26 cellular contexts compared by ENCODE assay signal in genomic region chr22:32024791-32025190, GRCh38. TPM values are rescaled to one million over a fixed set of nuclear protein-coding genes. Genes with fewer than 3 reads are reported as not detected.
A peak's percentile ranks its signal among the peaks of the same experiment; 100 is the strongest.
DNase-seq lines count a peak whose midpoint lies in the region; ATAC-seq, FAIRE-seq and TF ChIP-seq lines count a peak whose summit lies in the region.
"Had no signal": no experiment of that assay in that cellular context is flagged by ENCODE, and none has a peak within 500 bp of the region (broad histone marks: within the 10 kb centered on the region; RNA-seq: fewer than 3 reads in every experiment).

No MANE protein-coding gene starts in this region.

- no peaks in the 10 kb centered on the region for H3K4me1 ChIP-seq in astrocyte (ENCODE audit: insufficient read depth, low read length)
- peaks cover 11% of the 10 kb centered on the region for H3K4me1 ChIP-seq in keratinocyte (ENCODE audit: control insufficient read depth, extremely low read depth, insufficient read depth, low read length)
- no peaks in the 10 kb centered on the region for H3K4me1 ChIP-seq in Caco-2
- H3K4me1 ChIP-seq: heart right ventricle, pancreas, right atrium auricular region, testis had no signal

- dilution Hi-C loops in keratinocyte (cut with MboI; ENCODE audit: extremely low pct_ligation_motif_present, low sequenced_read_pairs): no loop called here

- H3K36me3 Mint-ChIP-seq in astrocyte (ENCODE audit: low read depth, unreplicated experiment) (no peaks in the 10 kb centered on the region), Caco-2 (ENCODE audit: insufficient read depth, unreplicated experiment) (no peaks in the 10 kb centered on the region)
- H3K36me3 Mint-ChIP-seq: activated naive CD8-positive, alpha-beta T cell treated with anti-CD3 and anti-CD28 coated beads for 36 hours had no signal

- POLR2A ChIA-PET in Caco-2 (lab: Charles Lee): no interaction called here

- no peak for TF ChIP-seq CTCF in astrocyte (IDR thresholded peaks at IDR 0.05; ENCODE audit: insufficient read depth, low read depth, low read length)
- TF ChIP-seq CTCF in keratinocyte (optimal IDR thresholded peaks at IDR 0.05 in 1 of 3, IDR thresholded peaks at IDR 0.05 in 1 of 3, conservative IDR thresholded peaks at IDR 0.05 in 1 of 3; ENCODE audit: extremely low read depth in 1 of 3, insufficient read depth in 2 of 3, low read length in 3 of 3): no peak
- no peak for TF ChIP-seq CTCF in Caco-2 (IDR thresholded peaks at IDR 0.05; ENCODE audit: insufficient read depth in 1 of 2, low read depth in 1 of 2, low read length in 1 of 2, severe bottlenecking in 1 of 2, unreplicated experiment in 1 of 2)

- H3K9me3 Mint-ChIP-seq in astrocyte (ENCODE audit: unreplicated experiment): no peaks in the 10 kb centered on the region
- no peaks in the 10 kb centered on the region for H3K9me3 Mint-ChIP-seq in Caco-2 (ENCODE audit: unreplicated experiment)
- H3K9me3 Mint-ChIP-seq: activated T-helper 2 cell treated with anti-CD3 and anti-CD28 coated beads, Interferon-gamma antibody, Interleukin-2, Interleukin-4, amounts not matched to agents 10 μg/mL and 5 μg/mL and 100 μg/mL, durations not matched to agents 14 hours and 24 hours and 36 hours had no signal

- DNase-seq in ACHN (peak; percentile 5), LHCN-M2 (ENCODE audit: low read depth) (peak; percentile 35), astrocyte (ENCODE audit: low read depth) (peak; percentile 23), keratinocyte (ENCODE audit: low read depth, low spot score) (peak; percentile 44), DMS114 treated with DMSO at 0.1 percent for 48 hours (lab: John Stamatoyannopoulos, UW; ENCODE audit: unreplicated experiment) (no peak), Caco-2 (no peak), NCI-H2171 treated with DMSO at 0.1 percent for 48 hours (lab: John Stamatoyannopoulos, UW) (no peak)
- DNase-seq: activated naive CD8-positive, alpha-beta T cell treated with anti-CD3 and anti-CD28 coated beads for 36 hours; cerebellar nuclear complex; COR-L47; heart right ventricle; Karpas-422; midbrain; NCI-H1092; NCI-H187 treated with DMSO at 0.1 percent for 48 hours; pancreas; stimulated activated CD4-positive, alpha-beta T cell treated with anti-CD3 and anti-CD28 coated beads, Interleukin-4, amount 100 ng/mL, for 24 hours; stimulated activated naive CD4-positive, alpha-beta T cell treated with Interleukin-2 at 50 U/mL for 16 hours; testis; WERI-Rb-1 had no signal

- H3K79me2 ChIP-seq in astrocyte (ENCODE audit: insufficient read depth, low read length): no peaks in the 10 kb centered on the region
- no peaks in the 10 kb centered on the region for H3K79me2 ChIP-seq in keratinocyte (ENCODE audit: control insufficient read depth, insufficient read depth, low read length)

- H4K20me1 ChIP-seq in astrocyte (ENCODE audit: insufficient read depth, low read length) (no peaks in the 10 kb centered on the region), keratinocyte (ENCODE audit: control insufficient read depth, extremely low read depth, insufficient read depth, low read length) (no peaks in the 10 kb centered on the region)

- H3K36me3 ChIP-seq in astrocyte (ENCODE audit: insufficient read depth, low read length): no peaks in the 10 kb centered on the region
- no peaks in the 10 kb centered on the region for H3K36me3 ChIP-seq in keratinocyte (ENCODE audit: control insufficient read depth in 2 of 2, extremely low read depth in 1 of 2, insufficient read depth in 2 of 2, low read length in 2 of 2)
- no peaks in the 10 kb centered on the region for H3K36me3 ChIP-seq in Caco-2 (ENCODE audit: control insufficient read depth, insufficient read depth, low read length)
- H3K36me3 ChIP-seq: heart right ventricle, pancreas, right atrium auricular region, WERI-Rb-1 had no signal

- H3K4me2 ChIP-seq in astrocyte (ENCODE audit: low read length): no peak overlapping the region
- H3K4me2 ChIP-seq in keratinocyte (ENCODE audit: control insufficient read depth, extremely low read depth, insufficient read depth, low read depth, low read length): no peak overlapping the region

- H3K4me3 ChIP-seq in astrocyte (ENCODE audit: insufficient read depth, low read depth, low read length) (no peak overlapping the region), keratinocyte (ENCODE audit: control insufficient read depth in 2 of 3, extremely low read depth in 1 of 3, insufficient read depth in 2 of 3, low read depth in 1 of 3, low read length in 3 of 3) (no peak overlapping the region), Caco-2 (ENCODE audit: low read depth, low read length) (no peak overlapping the region)
- H3K4me3 ChIP-seq: heart right ventricle, pancreas, right atrium auricular region, testis had no signal

- CTCF ChIA-PET in Caco-2 (lab: Charles Lee): no interaction called here

- H2AFZ ChIP-seq in astrocyte (ENCODE audit: low read depth, low read length): no peak overlapping the region
- no peak overlapping the region for H2AFZ ChIP-seq in keratinocyte (ENCODE audit: control insufficient read depth, low read length)

- H3K27ac Mint-ChIP-seq in astrocyte (ENCODE audit: unreplicated experiment): no peak overlapping the region
- no peak overlapping the region for H3K27ac Mint-ChIP-seq in Caco-2 (ENCODE audit: unreplicated experiment)
- H3K27ac Mint-ChIP-seq: activated naive CD8-positive, alpha-beta T cell treated with anti-CD3 and anti-CD28 coated beads for 36 hours; activated T-helper 2 cell treated with anti-CD3 and anti-CD28 coated beads, Interferon-gamma antibody, Interleukin-2, Interleukin-4, amounts not matched to agents 10 μg/mL and 5 μg/mL and 100 μg/mL, durations not matched to agents 14 hours and 24 hours and 36 hours; nephron had no signal

- H3K4me3 Mint-ChIP-seq in astrocyte (ENCODE audit: unreplicated experiment) (no peak overlapping the region), Caco-2 (ENCODE audit: unreplicated experiment) (no peak overlapping the region)
- H3K4me3 Mint-ChIP-seq: activated naive CD8-positive, alpha-beta T cell treated with anti-CD3 and anti-CD28 coated beads for 36 hours; nephron had no signal

- H3K9ac ChIP-seq in astrocyte (ENCODE audit: low read length) (no peak overlapping the region), keratinocyte (ENCODE audit: control insufficient read depth, extremely low read depth, insufficient read depth, low read length) (no peak overlapping the region)

- H3K9me1 ChIP-seq in keratinocyte (ENCODE audit: control insufficient read depth, extremely low read depth, insufficient read depth, low read length): no peaks in the 10 kb centered on the region

- H3K27me3 ChIP-seq in astrocyte (ENCODE audit: insufficient read depth, low read length): peaks cover 10% of the 10 kb centered on the region
- no peaks in the 10 kb centered on the region for H3K27me3 ChIP-seq in keratinocyte (ENCODE audit: control insufficient read depth, extremely low read depth, insufficient read depth, low read length)
- no peaks in the 10 kb centered on the region for H3K27me3 ChIP-seq in Caco-2 (replicated peaks; ENCODE audit: control insufficient read depth, insufficient read depth, low read length)
- H3K27me3 ChIP-seq: pancreas, right atrium auricular region, testis had no signal

- intact Hi-C loops in Caco-2 (cut with micrococcal nuclease; ENCODE audit: unreplicated experiment): no loop called here

- H3K27ac ChIP-seq in astrocyte (ENCODE audit: low read depth, low read length): no peak overlapping the region
- H3K27ac ChIP-seq in keratinocyte (ENCODE audit: control insufficient read depth, insufficient read depth, low read length): no peak overlapping the region
- H3K27ac ChIP-seq: heart right ventricle, pancreas, right atrium auricular region, testis, WERI-Rb-1 had no signal

- H3K4me1 Mint-ChIP-seq in astrocyte (ENCODE audit: low read depth, unreplicated experiment): peaks cover 11% of the 10 kb centered on the region
- no peaks in the 10 kb centered on the region for H3K4me1 Mint-ChIP-seq in Caco-2 (ENCODE audit: low read depth, unreplicated experiment)
- H3K4me1 Mint-ChIP-seq: nephron had no signal

- no peaks in the 10 kb centered on the region for H3K9me3 ChIP-seq in astrocyte (ENCODE audit: insufficient read depth, low read depth, low read length)
- no peaks in the 10 kb centered on the region for H3K9me3 ChIP-seq in keratinocyte (ENCODE audit: control insufficient read depth, low read depth, low read length)
- H3K9me3 ChIP-seq in Caco-2: no peaks in the 10 kb centered on the region
- H3K9me3 ChIP-seq: pancreas, right atrium auricular region, testis had no signal

- H3K27me3 Mint-ChIP-seq in astrocyte (ENCODE audit: low read depth, unreplicated experiment): peaks cover 4% of the 10 kb centered on the region
- no peaks in the 10 kb centered on the region for H3K27me3 Mint-ChIP-seq in Caco-2 (ENCODE audit: insufficient read depth, unreplicated experiment)

- no peak for ATAC-seq in GM21367 (IDR thresholded peaks at IDR 0.05; ENCODE audit: unreplicated experiment)
- ATAC-seq: heart right ventricle, pancreas, Right ventricle myocardium inferior had no signal

- in situ Hi-C loops in ACHN (cut with HindIII; ENCODE audit: low pct_ligation_motif_present, low pct_unique_long_range_greater_than_20kb, low sequenced_read_pairs): no loop called here

- FAIRE-seq in astrocyte (lab: Jason Lieb, UNC) (no peak), keratinocyte (lab: Jason Lieb, UNC) (peak; percentile 77)
- FAIRE-seq: pancreas had no signal

- BruUV-seq in Caco-2 (replicated peaks; lab: Mats Ljungman, UMichigan): no TSS peak

RNA-seq across cellular contexts. Expression of gene SLC5A1, which starts 18.3 kb away (rescaled TPM):
- not detected in 2 replicates for total RNA-seq in LHCN-M2 (2014; rRNA removed)
- polyA plus RNA-seq in LHCN-M2 (2012): not detected
- not detected in 2 replicates for total RNA-seq in astrocyte
- 1.8 to 3.0 TPM (median 2.0 TPM) in 3 replicates for polyA plus RNA-seq in keratinocyte
- 13.8 TPM for polyA plus RNA-seq in keratinocyte (2011; ENCODE audit: low read depth)
- polyA plus RNA-seq in keratinocyte (2011; cell fraction: cytosol; rRNA removed): 0.55 and 1.7 TPM in 2 replicates
- polyA plus RNA-seq in keratinocyte (2011; cell fraction: nucleus; rRNA removed): 3.7 and 6.7 TPM in 2 replicates
- 1.3 and 35.0 TPM in 2 replicates for polyA plus RNA-seq in keratinocyte (2012; ENCODE audit: low replicate concordance)
- polyA minus RNA-seq in keratinocyte: 3.2 to 13.7 TPM (median 9.8 TPM) in 3 replicates
- polyA minus RNA-seq in keratinocyte (2011; cell fraction: cytosol; rRNA and poly(A)+ RNA removed): 3.6 TPM
- 3.5 and 9.0 TPM in 2 replicates for polyA minus RNA-seq in keratinocyte (2011; cell fraction: nucleus; rRNA and poly(A)+ RNA removed)
- total RNA-seq in Caco-2 (2022): 0.23 and 0.81 TPM in 2 replicates
- total RNA-seq: activated naive CD8-positive, alpha-beta T cell treated with anti-CD3 and anti-CD28 coated beads for 36 hours; activated T-helper 2 cell treated with anti-CD3 and anti-CD28 coated beads, Interferon-gamma antibody, Interleukin-2, Interleukin-4, amounts not matched to agents 10 μg/mL and 5 μg/mL and 100 μg/mL, durations not matched to agents 14 hours and 24 hours and 36 hours had no signal
- polyA plus RNA-seq: BJ had no signal

Comparison
In these comparisons a context has a peak if more than half of its experiments do, and no peak if none do; other contexts are left out.
1. DNase-seq: peak in ACHN (single experiment), LHCN-M2 (single experiment), astrocyte (single experiment) and keratinocyte (single experiment); none in DMS114 treated with DMSO at 0.1 percent for 48 hours (single experiment), Caco-2 (0 of 2) and NCI-H2171 treated with DMSO at 0.1 percent for 48 hours (single experiment).